ENCODE assay signal across 9 cellular contexts in the genomic region with DNA sequence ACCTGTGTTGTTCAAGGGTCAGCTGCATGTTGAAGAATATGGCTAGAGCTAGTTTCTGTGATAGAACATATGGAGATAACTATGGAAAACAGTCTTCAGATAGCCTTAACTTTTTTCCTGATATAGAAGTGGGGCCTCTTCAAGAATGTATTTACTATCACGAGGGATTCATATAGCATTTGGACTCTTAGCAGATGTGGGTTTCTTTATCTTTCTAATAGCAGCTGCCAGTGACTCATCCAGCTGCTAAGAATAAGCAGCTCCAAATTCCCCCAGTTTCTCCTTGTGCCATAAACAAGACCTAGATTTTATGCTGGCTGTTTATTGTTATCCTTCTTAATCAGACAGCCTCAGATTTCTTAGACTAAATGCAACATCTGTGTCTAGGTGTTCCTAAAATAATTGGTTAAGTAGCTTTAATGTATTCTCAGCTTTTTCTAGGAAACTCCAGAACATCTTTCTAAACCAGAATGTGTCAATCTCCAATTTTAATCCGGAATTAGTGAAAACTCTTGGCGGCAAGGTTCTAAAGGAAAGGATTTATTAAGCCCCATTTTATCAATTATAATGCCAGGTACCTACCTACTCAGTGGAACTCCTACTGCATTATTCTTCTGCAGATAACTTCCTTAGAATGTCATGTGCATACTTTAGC.
A peak's percentile ranks its signal among the peaks of the same experiment; 100 is the strongest.
DNase-seq lines count a peak whose midpoint lies in the region; TF ChIP-seq lines count a peak whose summit lies in the region.
"Had no signal": no experiment of that assay in that cellular context is flagged by ENCODE, and none has a peak within 500 bp of the region (broad histone marks: within the 10 kb centered on the region; RNA-seq: fewer than 3 reads in every experiment).

No MANE protein-coding gene starts in this region.

- in situ Hi-C loops in astrocyte of the cerebellum (cut with HindIII; ENCODE audit: low sequenced_read_pairs), result no loop called here

- no peak overlapping the region for H3K27ac ChIP-seq in prostate gland

- DNase-seq in AG09319 (ENCODE audit: extremely low read depth, low read depth) (peak; percentile 20), HUDEP-2 (lab: John Stamatoyannopoulos, UW; ENCODE audit: unreplicated experiment in 76 of 76) (peak in 49 of 76 experiments; percentile 4 to 89 (median 65)), astrocyte of the cerebellum (ENCODE audit: low read depth) (peak; percentile 26), inferior parietal cortex (ENCODE audit: extremely low spot score) (peak; percentile 27), prostate gland (ENCODE audit: low spot score) (no peak), NCI-H2171 treated with DMSO at 0.1 percent for 48 hours (lab: John Stamatoyannopoulos, UW) (no peak)
- DNase-seq in stimulated activated naive CD4-positive, alpha-beta T cell treated with Interleukin-2 at 50 U/mL for 16 hours (lab: John Stamatoyannopoulos, UW), result no peak
- DNase-seq in stimulated activated CD4-positive, alpha-beta T cell treated with anti-CD3 and anti-CD28 coated beads, Interleukin-2, amount 100 ng/mL, for 24 hours, result no peak
- DNase-seq: C1 segment of cervical spinal cord had no signal

- intact Hi-C loops in prostate gland (cut with DNase I), result no loop called here

- no peak for TF ChIP-seq POLR2A in prostate gland (IDR thresholded peaks at IDR 0.05)

- no peaks in the 10 kb centered on the region for H3K9me3 ChIP-seq in prostate gland

- no peak for TF ChIP-seq CTCF in AG09319 (IDR thresholded peaks at IDR 0.05; ENCODE audit: low read depth, low read length)
- no peak for TF ChIP-seq CTCF in astrocyte of the cerebellum (IDR thresholded peaks at IDR 0.05; ENCODE audit: low read depth, low read length, missing control alignments)
- no peak for TF ChIP-seq CTCF in prostate gland (IDR thresholded peaks at IDR 0.05)

- no peaks in the 10 kb centered on the region for H3K27me3 ChIP-seq in prostate gland (replicated peaks; ENCODE audit: insufficient read depth)

- H3K4me3 ChIP-seq in astrocyte of the cerebellum (ENCODE audit: low read depth, low read length) (no peak overlapping the region), prostate gland (no peak overlapping the region)

- WGBS in prostate gland, result 78% methylated on average over 3 of the region's 3 CpGs

- no peaks in the 10 kb centered on the region for H3K36me3 ChIP-seq in prostate gland

- H3K4me1 ChIP-seq in prostate gland (replicated peaks), result no peaks in the 10 kb centered on the region

Comparison
In these comparisons a context has a peak if more than half of its experiments do, and no peak if none do; other contexts are left out.
1. DNase-seq: peak in AG09319 (single experiment), HUDEP-2 (49 of 76), astrocyte of the cerebellum (single experiment) and inferior parietal cortex (single experiment); none in prostate gland (single experiment), stimulated activated naive CD4-positive, alpha-beta T cell treated with Interleukin-2 at 50 U/mL for 16 hours (single experiment), stimulated activated CD4-positive, alpha-beta T cell treated with anti-CD3 and anti-CD28 coated beads, Interleukin-2, amount 100 ng/mL, for 24 hours (0 of 2) and NCI-H2171 treated with DMSO at 0.1 percent for 48 hours (single experiment).